Comparison of ENCODE assay signal across 27 cellular contexts in the genomic region with DNA sequence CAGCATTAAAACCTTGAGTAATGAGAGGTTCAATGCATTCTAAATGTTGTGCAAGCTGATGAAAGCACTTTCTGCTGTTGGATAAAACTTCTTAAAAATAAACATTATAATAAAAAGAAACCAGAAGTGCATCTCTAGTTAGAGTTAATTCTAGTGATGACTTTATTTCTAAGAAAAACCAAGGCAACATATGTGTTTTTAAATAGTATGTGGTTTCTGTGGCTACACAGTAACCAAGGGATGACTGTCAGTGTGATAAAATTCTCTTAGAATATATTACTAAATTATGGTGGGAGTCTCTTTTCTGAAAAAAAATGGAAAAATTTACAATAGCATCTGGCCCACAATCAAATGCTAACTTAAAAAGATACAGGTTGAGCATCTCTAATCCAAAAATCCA.
A peak's percentile ranks its signal among the peaks of the same experiment; 100 is the strongest.
DNase-seq lines count a peak whose midpoint lies in the region; ATAC-seq, FAIRE-seq and TF ChIP-seq lines count a peak whose summit lies in the region.
"Had no signal": no experiment of that assay in that cellular context is flagged by ENCODE, and none has a peak within 500 bp of the region (broad histone marks: within the 10 kb centered on the region; RNA-seq: fewer than 3 reads in every experiment).

No MANE protein-coding gene starts in this region.

- DNase-seq in AG10803 (ENCODE audit: low read depth) (peak; percentile 24), MV-4-11 (lab: John Stamatoyannopoulos, UW) (peak; percentile 81), GM12878 (ENCODE audit: low read depth, low spot score) (no peak), smooth muscle cell (lab: John Stamatoyannopoulos, UW; ENCODE audit: unreplicated experiment) (no peak), T-helper 1 cell (no peak), SHP77 (lab: John Stamatoyannopoulos, UW) (no peak)
- DNase-seq in stimulated activated CD4-positive, alpha-beta T cell treated with anti-CD3 and anti-CD28 coated beads, Interleukin-2, amount 100 ng/mL, for 48 hours = no peak
- DNase-seq: activated CD8-positive, alpha-beta T cell treated with anti-CD3 and anti-CD28 coated beads, Interleukin-2, amount 10 ng/mL, durations not matched to agents 7 days and 5 days; caudate nucleus; CD4-positive, alpha-beta memory T cell; endodermal cell; foreskin keratinocyte; NCI-H1105 treated with DMSO at 0.1 percent for 48 hours; NCI-H2029; NCI-H526; T-cell; uterus had no signal

- H3K27ac ChIP-seq in GM12878 (ENCODE audit: control insufficient read depth, insufficient read depth) (no peak overlapping the region), smooth muscle cell (ENCODE audit: low read depth) (no peak overlapping the region)
- H3K27ac ChIP-seq: foreskin keratinocyte, neutrophil, prostate gland, SJSA1, thoracic aorta, uterus had no signal

- CTCF ChIA-PET in GM12878 (lab: Yijun Ruan, JAX) = no interaction called here

- no peak overlapping the region for H3K4me3 ChIP-seq in AG10803 (ENCODE audit: low read length)
- H3K4me3 ChIP-seq in GM12878 = no peak overlapping the region
- no peak overlapping the region for H3K4me3 ChIP-seq in smooth muscle cell
- H3K4me3 ChIP-seq: prostate gland, SJSA1, thoracic aorta, uterus had no signal

- BruUV-seq in GM12878 (replicated peaks; lab: Mats Ljungman, UMichigan) = no TSS peak

- H3K36me3 ChIP-seq in GM12878 (ENCODE audit: control insufficient read depth in 2 of 2, insufficient read depth in 2 of 2, low read length in 1 of 2) (no peaks in the 10 kb centered on the region), smooth muscle cell (ENCODE audit: low read depth) (peaks cover 3% of the 10 kb centered on the region)
- H3K36me3 ChIP-seq: neutrophil, prostate gland, thoracic aorta, uterus had no signal

- in situ Hi-C loops in GM12878 (cut with MboI) = no loop called here

- no peaks in the 10 kb centered on the region for H3K4me1 ChIP-seq in GM12878 (ENCODE audit: control insufficient read depth, insufficient read depth, low read length)
- no peaks in the 10 kb centered on the region for H3K4me1 ChIP-seq in smooth muscle cell (ENCODE audit: low read depth)
- H3K4me1 ChIP-seq: prostate gland, SJSA1, uterus had no signal

- SMC1A ChIA-PET in GM12878 (lab: Charles Lee; ENCODE audit: uncharacterized antibody, unreplicated experiment) = no interaction called here

- no peak for TF ChIP-seq EP300 in GM12878 (IDR thresholded peaks at IDR 0.05; ENCODE audit: borderline replicate concordance in 1 of 2, control insufficient read depth in 1 of 2, low read depth in 2 of 2, low read length in 2 of 2)

- no peak for TF ChIP-seq POLR2A in GM12878 (IDR thresholded peaks at IDR 0.05; ENCODE audit: low read depth, low read length)

- H3K79me2 ChIP-seq in GM12878 (ENCODE audit: control insufficient read depth, insufficient read depth, low read length) (no peaks in the 10 kb centered on the region), smooth muscle cell (ENCODE audit: low read depth) (peaks cover 3% of the 10 kb centered on the region)

- H3K4me2 ChIP-seq in GM12878 (ENCODE audit: control insufficient read depth, insufficient read depth) (no peak overlapping the region), smooth muscle cell (no peak overlapping the region)

- H2AFZ ChIP-seq in GM12878 (ENCODE audit: control insufficient read depth, low read depth, low read length) = no peak overlapping the region
- H2AFZ ChIP-seq in smooth muscle cell (ENCODE audit: low read depth) = no peak overlapping the region

- POLR2A ChIA-PET in GM12878 (lab: Charles Lee) = no interaction called here

- H3K9me3 ChIP-seq in GM12878 (replicated peaks; ENCODE audit: control insufficient read depth, insufficient read depth, low read length) (no peaks in the 10 kb centered on the region), smooth muscle cell (replicated peaks; ENCODE audit: low read depth) (no peaks in the 10 kb centered on the region)
- H3K9me3 ChIP-seq: neutrophil, prostate gland, SJSA1, thoracic aorta, uterus had no signal

- H4K20me1 ChIP-seq in GM12878 (ENCODE audit: control insufficient read depth, insufficient read depth) (no peaks in the 10 kb centered on the region), smooth muscle cell (ENCODE audit: low read depth) (no peaks in the 10 kb centered on the region)

- FAIRE-seq in GM12878 (lab: Jason Lieb, UNC) = no peak
- FAIRE-seq: A204.1, astrocyte, TTC549 had no signal

- H3K9ac ChIP-seq in GM12878 (ENCODE audit: control insufficient read depth, insufficient read depth, low read length) (no peak overlapping the region), smooth muscle cell (ENCODE audit: low read depth) (no peak overlapping the region)

- TF ChIP-seq CTCF in AG10803 (conservative IDR thresholded peaks at IDR 0.05; ENCODE audit: low read length) = no peak
- no peak for TF ChIP-seq CTCF in GM12878 (IDR thresholded peaks at IDR 0.05 in 2 of 3, conservative IDR thresholded peaks at IDR 0.05 in 1 of 3; ENCODE audit: control insufficient read depth in 2 of 3, extremely low read depth in 1 of 3, insufficient read depth in 1 of 3, low read depth in 3 of 3, low read length in 3 of 3)
- TF ChIP-seq CTCF in smooth muscle cell (IDR thresholded peaks at IDR 0.05; ENCODE audit: borderline replicate concordance, insufficient read depth, poor library complexity, severe bottlenecking) = no peak

- RAD21 ChIA-PET in GM12878 (lab: Charles Lee; ENCODE audit: unreplicated experiment) = no interaction called here

- no peaks in the 10 kb centered on the region for H3F3A ChIP-seq in smooth muscle cell (ENCODE audit: low read depth)

- TF ChIP-seq RAD21 in GM12878 (IDR thresholded peaks at IDR 0.05; ENCODE audit: insufficient read depth, low read depth, low read length) = no peak

- H3K27me3 ChIP-seq in GM12878 (replicated peaks in 1 of 2; ENCODE audit: control insufficient read depth in 2 of 2, insufficient read depth in 2 of 2, low read length in 1 of 2) (no peaks in the 10 kb centered on the region), smooth muscle cell (ENCODE audit: low read depth) (no peaks in the 10 kb centered on the region)
- H3K27me3 ChIP-seq: foreskin keratinocyte, neutrophil, SJSA1, uterus had no signal

- intact Hi-C loops in GM12878 (cut with micrococcal nuclease; ENCODE audit: unreplicated experiment) = no loop called here

- ATAC-seq in HG02852 (IDR thresholded peaks at IDR 0.05; ENCODE audit: unreplicated experiment) = peak; percentile 57
- ATAC-seq in GM12878 = no peak
- ATAC-seq: activated CD8-positive, alpha-beta T cell treated with anti-CD3 and anti-CD28 coated beads, Interleukin-2, amount 10 ng/mL, durations not matched to agents 7 days and 5 days; esophagus mucosa; foreskin keratinocyte; left lobe of liver; T-cell had no signal

TF ChIP-seq in GM12878, 131 proteins besides CTCF, POLR2A, EP300 and RAD21:
- TF ChIP-seq SUPT20H (IDR thresholded peaks at IDR 0.05; ENCODE audit: borderline replicate concordance, control insufficient read depth, low read depth, low read length) (no peak), RUNX3 (IDR thresholded peaks at IDR 0.05; ENCODE audit: low read length) (peak; percentile 44; the same call in 1 of the 2 replicates)

Comparison
In these comparisons a context has a peak if more than half of its experiments do, and no peak if none do; other contexts are left out.
1. DNase-seq: peak in AG10803 (single experiment) and MV-4-11 (single experiment); none in GM12878 (single experiment), smooth muscle cell (single experiment), T-helper 1 cell (0 of 5), SHP77 (0 of 2) and stimulated activated CD4-positive, alpha-beta T cell treated with anti-CD3 and anti-CD28 coated beads, Interleukin-2, amount 100 ng/mL, for 48 hours (0 of 2).